ENCODE assay signal across 15 cellular contexts in the genomic region with DNA sequence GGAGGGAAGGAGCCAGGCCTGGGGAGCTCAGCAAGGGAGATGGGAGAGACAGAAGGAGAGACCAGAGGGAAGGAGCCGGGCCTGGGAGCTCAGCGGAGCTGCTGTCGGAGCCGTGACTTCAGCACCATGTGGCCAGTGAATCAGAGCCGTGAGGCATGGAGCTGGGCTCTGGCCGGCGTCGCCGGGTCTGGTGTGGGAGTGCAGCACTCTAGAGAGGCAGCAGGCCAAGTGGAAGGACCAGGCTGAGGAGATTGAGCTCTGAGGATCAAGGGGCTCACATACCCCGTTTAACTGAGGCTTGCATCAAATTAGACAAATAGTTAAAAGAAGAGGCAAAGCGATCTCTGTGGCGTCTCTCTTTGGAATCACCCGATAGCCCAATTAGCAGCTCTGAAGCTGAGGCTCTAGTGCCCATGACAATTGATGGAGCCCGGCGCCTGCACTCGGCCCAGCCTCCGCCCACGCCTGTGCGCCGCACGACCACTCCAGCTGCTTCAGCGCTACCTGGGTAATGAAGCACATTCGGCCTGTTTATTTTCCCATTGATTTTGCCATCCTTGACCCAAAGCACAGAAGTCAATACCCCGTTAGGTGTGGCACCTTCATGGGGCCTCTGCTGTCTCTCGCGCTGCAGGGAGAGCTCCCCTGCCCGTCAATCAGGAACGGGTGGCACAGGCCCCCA.
DNase-seq lines count a peak whose midpoint lies in the region; ATAC-seq and TF ChIP-seq lines count a peak whose summit lies in the region.
"Had no signal": no experiment of that assay in that cellular context is flagged by ENCODE, and none has a peak within 500 bp of the region (broad histone marks: within the 10 kb centered on the region; RNA-seq: fewer than 3 reads in every experiment).

No MANE protein-coding gene starts in this region.

- ATAC-seq in Panc1 (peak; percentile 39; the same call in 1 of the 2 replicates), GM19328 (IDR thresholded peaks at IDR 0.05; ENCODE audit: unreplicated experiment) (no peak)
- ATAC-seq in activated T-cell treated with anti-CD3 and anti-CD28 coated beads, Interleukin-2, amount 50 U/mL, for 72 hours (replicated peaks in 1 of 2), result no peak

- intact Hi-C loops in Panc1 (cut with micrococcal nuclease; ENCODE audit: unreplicated experiment), result no loop called here

- H3K27me3 Mint-ChIP-seq in activated naive CD8-positive, alpha-beta T cell treated with anti-CD3 and anti-CD28 coated beads for 36 hours, result no peaks in the 10 kb centered on the region
- H3K27me3 Mint-ChIP-seq in activated T-cell treated with anti-CD3 and anti-CD28 coated beads, Interleukin-2, amount 50 U/mL, for 72 hours (ENCODE audit: low read depth), result no peaks in the 10 kb centered on the region

- TF ChIP-seq CTCF in Panc1 (IDR thresholded peaks at IDR 0.05) (no peak), fibroblast of the aortic adventitia (IDR thresholded peaks at IDR 0.05; ENCODE audit: insufficient read depth, low read length) (no peak), retinal pigment epithelial cell (conservative IDR thresholded peaks at IDR 0.05; ENCODE audit: low read depth, low read length) (no peak)

- no peak overlapping the region for H3K27ac Mint-ChIP-seq in activated naive CD8-positive, alpha-beta T cell treated with anti-CD3 and anti-CD28 coated beads for 36 hours
- no peak overlapping the region for H3K27ac Mint-ChIP-seq in activated T-cell treated with anti-CD3 and anti-CD28 coated beads, Interleukin-2, amount 50 U/mL, for 72 hours
- H3K27ac Mint-ChIP-seq: activated T-helper 1 cell treated with anti-CD3 and anti-CD28 coated beads, Interleukin-12 subunit alpha, Interleukin-12 subunit beta, Interleukin-2, Interleukin-4 antibody, amounts not matched to agents 30 ng/mL and 10 ng/mL and 1 ng/mL, durations not matched to agents 14 hours and 24 hours and 36 hours had no signal

- H3K36me3 Mint-ChIP-seq in activated naive CD8-positive, alpha-beta T cell treated with anti-CD3 and anti-CD28 coated beads for 36 hours, result peaks cover 6% of the 10 kb centered on the region
- H3K36me3 Mint-ChIP-seq in activated T-cell treated with anti-CD3 and anti-CD28 coated beads, Interleukin-2, amount 50 U/mL, for 72 hours (ENCODE audit: insufficient read depth in 2 of 2), result no peaks in the 10 kb centered on the region

- H3K9me3 ChIP-seq in Panc1 (ENCODE audit: control insufficient read depth, insufficient read depth, low read depth, low read length), result no peaks in the 10 kb centered on the region
- H3K9me3 ChIP-seq: colonic mucosa had no signal

- H3K4me1 ChIP-seq in Panc1 (ENCODE audit: control insufficient read depth, insufficient read depth, low read length), result no peaks in the 10 kb centered on the region
- H3K4me1 ChIP-seq: colonic mucosa had no signal

- H3K36me3 ChIP-seq in Panc1 (ENCODE audit: control insufficient read depth, insufficient read depth, low read length), result no peaks in the 10 kb centered on the region
- H3K36me3 ChIP-seq: colonic mucosa had no signal

- in situ Hi-C loops in Panc1 (cut with HindIII; ENCODE audit: low pct_unique_long_range_greater_than_20kb, low sequenced_read_pairs), result no loop called here

- no peak overlapping the region for H3K4me3 Mint-ChIP-seq in activated naive CD8-positive, alpha-beta T cell treated with anti-CD3 and anti-CD28 coated beads for 36 hours
- no peak overlapping the region for H3K4me3 Mint-ChIP-seq in activated T-cell treated with anti-CD3 and anti-CD28 coated beads, Interleukin-2, amount 50 U/mL, for 72 hours
- H3K4me3 Mint-ChIP-seq: activated T-helper 1 cell treated with anti-CD3 and anti-CD28 coated beads, Interleukin-12 subunit alpha, Interleukin-12 subunit beta, Interleukin-2, Interleukin-4 antibody, amounts not matched to agents 30 ng/mL and 10 ng/mL and 1 ng/mL, durations not matched to agents 14 hours and 24 hours and 36 hours had no signal

- H3K27me3 ChIP-seq in Panc1 (ENCODE audit: control insufficient read depth, insufficient read depth, low read length), result no peaks in the 10 kb centered on the region
- H3K27me3 ChIP-seq: colonic mucosa had no signal

- no peak overlapping the region for H3K27ac ChIP-seq in Panc1 (ENCODE audit: low read length)
- H3K27ac ChIP-seq: colonic mucosa, HL-60, VCaP had no signal

- DNase-seq in Daoy (ENCODE audit: low read depth) (peak; percentile 78), Panc1 (ENCODE audit: low read depth, low spot score) (no peak), fibroblast of the aortic adventitia (ENCODE audit: low read depth) (peak; percentile 76), retinal pigment epithelial cell (ENCODE audit: low read depth) (peak; percentile 81), D341Med (ENCODE audit: low spot score) (no peak)
- DNase-seq in activated naive CD8-positive, alpha-beta T cell treated with anti-CD3 and anti-CD28 coated beads for 36 hours, result no peak
- no peak for DNase-seq in activated T-cell treated with anti-CD3 and anti-CD28 coated beads, Interleukin-2, amount 50 U/mL, for 72 hours
- DNase-seq: colonic mucosa, DMS79 treated with DMSO at 0.1 percent for 48 hours, hippocampal formation, NCI-H1436 had no signal

- H3K9me3 Mint-ChIP-seq in activated naive CD8-positive, alpha-beta T cell treated with anti-CD3 and anti-CD28 coated beads for 36 hours, result no peaks in the 10 kb centered on the region
- no peaks in the 10 kb centered on the region for H3K9me3 Mint-ChIP-seq in activated T-cell treated with anti-CD3 and anti-CD28 coated beads, Interleukin-2, amount 50 U/mL, for 72 hours
- H3K9me3 Mint-ChIP-seq: activated T-helper 1 cell treated with anti-CD3 and anti-CD28 coated beads, Interleukin-12 subunit alpha, Interleukin-12 subunit beta, Interleukin-2, Interleukin-4 antibody, amounts not matched to agents 30 ng/mL and 10 ng/mL and 1 ng/mL, durations not matched to agents 14 hours and 24 hours and 36 hours had no signal

- no peak overlapping the region for H3K4me3 ChIP-seq in Panc1 (ENCODE audit: low read depth in 2 of 2, low read length in 2 of 2)
- H3K4me3 ChIP-seq in fibroblast of the aortic adventitia (ENCODE audit: low read depth, low read length), result no peak overlapping the region
- no peak overlapping the region for H3K4me3 ChIP-seq in retinal pigment epithelial cell (ENCODE audit: low read length)
- H3K4me3 ChIP-seq: colonic mucosa had no signal

- no TSS peak for BruUV-seq in Panc1 (replicated peaks; lab: Mats Ljungman, UMichigan)

- CTCF ChIA-PET in Panc1 (lab: Charles Lee), result no interaction called here

- POLR2A ChIA-PET in Panc1 (lab: Charles Lee), result interaction anchor here (0.6 kb wide), 1 partner anchor 9 kb away, joined by 8 read pairs; no protein-coding TSS in a partner anchor

- H3K4me1 Mint-ChIP-seq in activated naive CD8-positive, alpha-beta T cell treated with anti-CD3 and anti-CD28 coated beads for 36 hours, result peaks cover 34% of the 10 kb centered on the region
- H3K4me1 Mint-ChIP-seq in activated T-cell treated with anti-CD3 and anti-CD28 coated beads, Interleukin-2, amount 50 U/mL, for 72 hours (ENCODE audit: low read depth), result peaks cover 17% of the 10 kb centered on the region

Comparison
In these comparisons a context has a peak if more than half of its experiments do, and no peak if none do; other contexts are left out.
1. DNase-seq: peak in Daoy (single experiment), fibroblast of the aortic adventitia (single experiment) and retinal pigment epithelial cell (single experiment); none in Panc1 (single experiment), activated naive CD8-positive, alpha-beta T cell treated with anti-CD3 and anti-CD28 coated beads for 36 hours (single experiment), activated T-cell treated with anti-CD3 and anti-CD28 coated beads, Interleukin-2, amount 50 U/mL, for 72 hours (0 of 2) and D341Med (single experiment).